Comparison of ENCODE assay signal across 11 cellular contexts in the genomic region with DNA sequence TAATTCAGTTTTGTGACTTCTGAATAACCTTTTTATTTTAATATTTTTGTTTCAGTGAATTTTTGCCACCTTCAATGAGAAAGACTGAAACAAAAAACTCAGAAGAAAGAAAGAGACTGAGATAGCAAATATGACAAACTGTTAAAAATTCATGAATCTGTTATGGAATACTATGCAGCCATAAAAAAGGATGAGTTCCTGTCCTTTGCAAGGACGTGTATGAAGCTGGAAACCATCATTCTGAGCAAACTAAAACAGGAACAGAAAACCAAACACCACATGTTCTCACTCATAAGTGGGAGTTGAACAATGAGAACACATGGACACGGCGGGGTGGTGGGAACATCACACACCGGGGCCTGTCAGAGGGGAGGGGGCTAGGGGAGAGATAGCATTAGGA.
"Had no signal": no experiment of that assay in that cellular context is flagged by ENCODE, and none has a peak within 500 bp of the region (broad histone marks: within the 10 kb centered on the region; RNA-seq: fewer than 3 reads in every experiment).

No MANE protein-coding gene starts in this region.

- FAIRE-seq: H1, H54 had no signal

- H3K4me3 Mint-ChIP-seq: GM23338, H9, HFFc6 had no signal

- H2AFZ ChIP-seq: GM23248 had no signal

- H3K27ac Mint-ChIP-seq: GM23338, H9, HFFc6 had no signal

- H3K9ac ChIP-seq: GM23248 had no signal

- DNase-seq: GM23248, GOT3, H7, H9, HCEC 1CT, HFFc6 had no signal

- H3K4me1 ChIP-seq: HAP-1 had no signal

- H3K27ac ChIP-seq: GM23248 had no signal

- H3K4me2 ChIP-seq: GM23338 had no signal

- ATAC-seq: GM23338, HCT116 had no signal

- H3K9me3 ChIP-seq: HAP-1 had no signal

- H3K4me3 ChIP-seq: GM23248, GM23338, HAP-1 had no signal

- H3K36me3 ChIP-seq: HAP-1 had no signal
